In genomic region chrX:154436597-154437397, GRCh38 we compare ENCODE assay signal across 8 cellular contexts. TPM values are rescaled to one million over a fixed set of nuclear protein-coding genes. Genes with fewer than 3 reads are reported as not detected.
DNase-seq lines count a peak whose midpoint lies in the region; ATAC-seq and TF ChIP-seq lines count a peak whose summit lies in the region.

Gene GDI1 (plus strand): TSS chrX:154437154. CDS start chrX:154437255, 101 bp downstream.

- H3K27me3 Mint-ChIP-seq in activated naive CD8-positive, alpha-beta T cell treated with anti-CD3 and anti-CD28 coated beads, Interleukin-2, amount 10 ng/mL, durations not matched to agents 7 days and 5 days = no peaks in the 10 kb centered on the region

- no peak within 1 kb of the TSS for H3K9ac ChIP-seq in parathyroid adenoma

- H2AFZ ChIP-seq in parathyroid adenoma = peak within 1 kb of the TSS; percentile 53

- ATAC-seq in HG03432 (IDR thresholded peaks at IDR 0.05; ENCODE audit: unreplicated experiment) (peak; percentile 54), GM21723 (IDR thresholded peaks at IDR 0.05; ENCODE audit: unreplicated experiment) (no peak), HG03135 (IDR thresholded peaks at IDR 0.05; ENCODE audit: unreplicated experiment) (no peak)
- ATAC-seq in activated naive CD8-positive, alpha-beta T cell treated with anti-CD3 and anti-CD28 coated beads, Interleukin-2, amount 10 ng/mL, durations not matched to agents 7 days and 5 days (ENCODE audit: low read depth) = peak; percentile 70

- H3K36me3 ChIP-seq in SJSA1 (peaks cover 39% of the 10 kb centered on the region), cardiac muscle cell (no peaks in the 10 kb centered on the region), parathyroid adenoma (ENCODE audit: control insufficient read depth, insufficient read depth, low read length) (no peaks in the 10 kb centered on the region)

- no peaks in the 10 kb centered on the region for H3K36me3 Mint-ChIP-seq in activated naive CD8-positive, alpha-beta T cell treated with anti-CD3 and anti-CD28 coated beads, Interleukin-2, amount 10 ng/mL, durations not matched to agents 7 days and 5 days

- H3K4me1 ChIP-seq in SJSA1 (replicated peaks) (peaks cover 10% of the 10 kb centered on the region), cardiac muscle cell (ENCODE audit: low read depth) (no peaks in the 10 kb centered on the region), parathyroid adenoma (no peaks in the 10 kb centered on the region)

- peak within 1 kb of the TSS; percentile 47 for H3K4me2 ChIP-seq in parathyroid adenoma (ENCODE audit: low read length)

- H3K27ac ChIP-seq in SJSA1 = peak within 1 kb of the TSS; percentile 91
- peak within 1 kb of the TSS; percentile 99 for H3K27ac ChIP-seq in cardiac muscle cell
- H3K27ac ChIP-seq in parathyroid adenoma = no peak within 1 kb of the TSS

- DNase-seq in GM03348 (ENCODE audit: low spot score) (peak; percentile 90), SJSA1 (ENCODE audit: low read depth in 1 of 2, low spot score in 2 of 2) (peak; percentile 61 to 69), cardiac muscle cell (ENCODE audit: low read depth in 1 of 2, low spot score in 1 of 2) (peak; percentile 61 to 64)
- peak; percentile 79 for DNase-seq in activated naive CD8-positive, alpha-beta T cell treated with anti-CD3 and anti-CD28 coated beads, Interleukin-2, amount 10 ng/mL, durations not matched to agents 7 days and 5 days

- peak within 1 kb of the TSS; percentile 88 for H3K4me3 ChIP-seq in SJSA1
- H3K4me3 ChIP-seq in cardiac muscle cell = peak within 1 kb of the TSS; percentile 74
- H3K4me3 ChIP-seq in parathyroid adenoma (ENCODE audit: low read depth, low read length) = peak within 1 kb of the TSS; percentile 50

- peaks cover 15% of the 10 kb centered on the region for H3K4me1 Mint-ChIP-seq in activated naive CD8-positive, alpha-beta T cell treated with anti-CD3 and anti-CD28 coated beads, Interleukin-2, amount 10 ng/mL, durations not matched to agents 7 days and 5 days

- H3K9me3 Mint-ChIP-seq in activated naive CD8-positive, alpha-beta T cell treated with anti-CD3 and anti-CD28 coated beads, Interleukin-2, amount 10 ng/mL, durations not matched to agents 7 days and 5 days = no peaks in the 10 kb centered on the region

- H3K79me2 ChIP-seq in parathyroid adenoma = peaks cover 6% of the 10 kb centered on the region

- H3K4me3 Mint-ChIP-seq in activated naive CD8-positive, alpha-beta T cell treated with anti-CD3 and anti-CD28 coated beads, Interleukin-2, amount 10 ng/mL, durations not matched to agents 7 days and 5 days = peak within 1 kb of the TSS; percentile 89

- H3K27me3 ChIP-seq in SJSA1 (replicated peaks) = no peaks in the 10 kb centered on the region
- H3K27me3 ChIP-seq in cardiac muscle cell = no peaks in the 10 kb centered on the region
- no peaks in the 10 kb centered on the region for H3K27me3 ChIP-seq in parathyroid adenoma (ENCODE audit: control insufficient read depth, insufficient read depth, low read length)

- POLR2A ChIA-PET in activated naive CD8-positive, alpha-beta T cell treated with anti-CD3 and anti-CD28 coated beads, Interleukin-2, amount 10 ng/mL, durations not matched to agents 7 days and 5 days (lab: Charles Lee) = no interaction called here

- no peak for TF ChIP-seq CTCF in cardiac muscle cell (IDR thresholded peaks at IDR 0.05; ENCODE audit: low read depth, low read length)
- TF ChIP-seq CTCF in parathyroid adenoma (IDR thresholded peaks at IDR 0.05) = no peak

- H3K9me3 ChIP-seq in SJSA1 (replicated peaks) = no peaks in the 10 kb centered on the region
- H3K9me3 ChIP-seq in cardiac muscle cell (ENCODE audit: low read depth) = no peaks in the 10 kb centered on the region
- H3K9me3 ChIP-seq in parathyroid adenoma (ENCODE audit: control insufficient read depth, low read length) = no peaks in the 10 kb centered on the region

- peak within 1 kb of the TSS; percentile 89 for H3K27ac Mint-ChIP-seq in activated naive CD8-positive, alpha-beta T cell treated with anti-CD3 and anti-CD28 coated beads, Interleukin-2, amount 10 ng/mL, durations not matched to agents 7 days and 5 days

RNA-seq across cellular contexts. Expression of gene GDI1, which starts in this region (rescaled TPM):
- 178 and 208 TPM in 2 replicates for total RNA-seq in SJSA1 (2014; rRNA removed; shearing (Covaris generic))
- total RNA-seq in activated naive CD8-positive, alpha-beta T cell treated with anti-CD3 and anti-CD28 coated beads, Interleukin-2, amount 10 ng/mL, durations not matched to agents 7 days and 5 days = 100 to 1,000 TPM; 138 to 147 TPM
- 159 and 190 TPM in 2 replicates for total RNA-seq in cardiac muscle cell
- 131 and 144 TPM in 2 replicates for polyA plus RNA-seq in cardiac muscle cell

Comparison
In these comparisons a context has a peak if more than half of its experiments do, and no peak if none do; other contexts are left out.
1. ATAC-seq: peak in HG03432 (single experiment) and activated naive CD8-positive, alpha-beta T cell treated with anti-CD3 and anti-CD28 coated beads, Interleukin-2, amount 10 ng/mL, durations not matched to agents 7 days and 5 days (single experiment); none in GM21723 (single experiment) and HG03135 (single experiment).
2. Peak in every context shown above with its lines, with median percentiles within 50 percentile points of each other: DNase-seq and H3K4me3 ChIP-seq.